In genomic region chrX:153875391-153876111, GRCh38 we compare ENCODE assay signal across 5 cellular contexts.
A peak's percentile ranks its signal among the peaks of the same experiment; 100 is the strongest.
DNase-seq lines count a peak whose midpoint lies in the region; ATAC-seq and TF ChIP-seq lines count a peak whose summit lies in the region.

No MANE protein-coding gene starts in this region.

- no peak for TF ChIP-seq CTCF in MM.1S (IDR thresholded peaks at IDR 0.05; ENCODE audit: low read length)

- no peak overlapping the region for H3K4me3 ChIP-seq in MM.1S (ENCODE audit: low read length)

- H3K27ac ChIP-seq in MM.1S (ENCODE audit: low read length): no peak overlapping the region

- H3K9me2 ChIP-seq in MM.1S (replicated peaks; ENCODE audit: insufficient read depth, low read length): no peaks in the 10 kb centered on the region

- H2AFZ ChIP-seq in MM.1S (ENCODE audit: low read length): no peak overlapping the region

- no peaks in the 10 kb centered on the region for H3K79me2 ChIP-seq in MM.1S (ENCODE audit: low read length)

- H3K4me1 ChIP-seq in MM.1S (ENCODE audit: low read length): no peaks in the 10 kb centered on the region

- ATAC-seq in GM19467 (IDR thresholded peaks at IDR 0.05; ENCODE audit: unreplicated experiment): no peak

- H3K4me2 ChIP-seq in MM.1S (ENCODE audit: low read depth, low read length): no peak overlapping the region

- DNase-seq in MM.1S (peak; percentile 46), activated T-cell treated with anti-CD3 and anti-CD28 coated beads for 4 hours (peak; percentile 39), iPS-NIHi11 (ENCODE audit: low spot score) (peak; percentile 79)
- peak; percentile 9 to 42 for DNase-seq in stimulated activated CD8-positive, alpha-beta memory T cell treated with anti-CD3 and anti-CD28 coated beads, Interleukin-7, amount 100 ng/mL, for 4 hours (ENCODE audit: low read depth in 2 of 2)

- no peaks in the 10 kb centered on the region for H3F3A ChIP-seq in MM.1S (ENCODE audit: insufficient read depth, low read length)

- no peaks in the 10 kb centered on the region for H4K20me1 ChIP-seq in MM.1S (ENCODE audit: insufficient read depth, low read length)

- H3K9me3 ChIP-seq in MM.1S (replicated peaks; ENCODE audit: insufficient read depth, low read length): no peaks in the 10 kb centered on the region

- H3K36me3 ChIP-seq in MM.1S (replicated peaks; ENCODE audit: insufficient read depth, low read length): no peaks in the 10 kb centered on the region

- H3K9ac ChIP-seq in MM.1S (ENCODE audit: low read length): no peak overlapping the region

- peaks cover 30% of the 10 kb centered on the region for H3K27me3 ChIP-seq in MM.1S (replicated peaks; ENCODE audit: insufficient read depth, low read length)

Comparison
In these comparisons a context has a peak if more than half of its experiments do, and no peak if none do; other contexts are left out.
1. DNase-seq: peak in every context shown above with its lines; median percentile 79 in iPS-NIHi11; 46 in MM.1S; 39 in activated T-cell treated with anti-CD3 and anti-CD28 coated beads for 4 hours; 26 in stimulated activated CD8-positive, alpha-beta memory T cell treated with anti-CD3 and anti-CD28 coated beads, Interleukin-7, amount 100 ng/mL, for 4 hours.